In genomic region chr5:33482335-33482734, GRCh38 we compare ENCODE assay signal across 20 cellular contexts. TPM values are rescaled to one million over a fixed set of nuclear protein-coding genes. Genes with fewer than 3 reads are reported as not detected.
DNase-seq lines count a peak whose midpoint lies in the region; ATAC-seq and TF ChIP-seq lines count a peak whose summit lies in the region.
"Had no signal": no experiment of that assay in that cellular context is flagged by ENCODE, and none has a peak within 500 bp of the region (broad histone marks: within the 10 kb centered on the region; RNA-seq: fewer than 3 reads in every experiment).

No MANE protein-coding gene starts in this region.

- POLR2A ChIA-PET in WTC11 (lab: Charles Lee), result no interaction called here

- H3K4me3 Mint-ChIP-seq in WTC11, result no peak overlapping the region; the same call in 1 of the 2 replicates
- H3K4me3 Mint-ChIP-seq: HFFc6 had no signal

- peaks cover 56% of the 10 kb centered on the region for H3K4me1 Mint-ChIP-seq in WTC11

- CTCF ChIA-PET in WTC11 (lab: Charles Lee), result no interaction called here

- DNase-seq in D341Med (ENCODE audit: low spot score), result peak; percentile 73
- peak; percentile 6 for DNase-seq in NB4 (ENCODE audit: low read depth)
- DNase-seq in WTC11 (ENCODE audit: low spot score), result peak; percentile 29
- DNase-seq in left kidney (ENCODE audit: low read depth, low spot score), result peak; percentile 33
- no peak for DNase-seq in NK-92 treated with Interleukin-12 subunit alpha and Interleukin-12 subunit beta, amount 100 ng/mL, for 24 hours (lab: John Stamatoyannopoulos, UW)
- DNase-seq in DMS79 treated with DMSO at 0.1 percent for 48 hours (lab: John Stamatoyannopoulos, UW), result no peak
- DNase-seq in GDM1 (lab: John Stamatoyannopoulos, UW), result no peak
- no peak for DNase-seq in germinal center (ENCODE audit: low spot score)
- DNase-seq: AML-193, Caco-2, DMS53, GOT3, HFFc6, Karpas-422, MM.1S, NCI-H1105 treated with DMSO at 0.1 percent for 48 hours, NCI-H2029 treated with DMSO at 0.1 percent for 48 hours, NCI-H345, NCI-H774, SHP77 treated with DMSO at 0.1 percent for 48 hours had no signal

- peak overlapping the region; percentile 87 for H3K27ac Mint-ChIP-seq in WTC11
- H3K27ac Mint-ChIP-seq: HFFc6 had no signal

- TF ChIP-seq CTCF in NB4 (IDR thresholded peaks at IDR 0.05; ENCODE audit: low read depth, low read length) (no peak), WTC11 (IDR thresholded peaks at IDR 0.05) (no peak)

- peak; percentile 86 for ATAC-seq in WTC11

- H3K36me3 Mint-ChIP-seq in WTC11, result peaks cover 19% of the 10 kb centered on the region

- peaks cover 9% of the 10 kb centered on the region for H3K27me3 Mint-ChIP-seq in WTC11 (ENCODE audit: low read depth)

- TF ChIP-seq POLR2A in NB4 (IDR thresholded peaks at IDR 0.05; ENCODE audit: extremely low read depth, insufficient read length), result no peak

- no peak overlapping the region for H3K4me3 ChIP-seq in NB4 (ENCODE audit: low read depth, low read length)

- H3K9me3 Mint-ChIP-seq in WTC11, result no peaks in the 10 kb centered on the region
- H3K9me3 Mint-ChIP-seq: HFFc6 had no signal

TF ChIP-seq in WTC11, 78 proteins besides CTCF, POLR2A, EP300 and RAD21:
- no peak for TF ChIP-seq ATF2 (CRISPR knock-in tag; IDR thresholded peaks at IDR 0.05; ENCODE audit: borderline replicate concordance, low read depth)
- TF ChIP-seq PREB (CRISPR knock-in tag; IDR thresholded peaks at IDR 0.05; ENCODE audit: borderline replicate concordance), result no peak
- no peak for TF ChIP-seq EMX1 (CRISPR knock-in tag; IDR thresholded peaks at IDR 0.05)
- TF ChIP-seq GABPB1 (CRISPR knock-in tag; IDR thresholded peaks at IDR 0.05), result no peak
- 0 out of 2 replicates have a peak, but pooled peaks have one; percentile 19 for TF ChIP-seq FOXK1 (CRISPR knock-in tag; IDR thresholded peaks at IDR 0.05)
- TF ChIP-seq NR1H2 (CRISPR knock-in tag; IDR thresholded peaks at IDR 0.05), result no peak
- peak; percentile 83 for TF ChIP-seq ETV6 (CRISPR knock-in tag; IDR thresholded peaks at IDR 0.05)
- TF ChIP-seq ZBTB43 (CRISPR knock-in tag; IDR thresholded peaks at IDR 0.05), result no peak
- no peak for TF ChIP-seq TEAD4 (CRISPR knock-in tag; IDR thresholded peaks at IDR 0.05)
- no peak; the same call in 1 of the 2 replicates for TF ChIP-seq SMAD3 (CRISPR knock-in tag; IDR thresholded peaks at IDR 0.05; ENCODE audit: borderline replicate concordance)
- TF ChIP-seq ZMAT4 (CRISPR knock-in tag; IDR thresholded peaks at IDR 0.05), result peak; percentile 72; the same call in 1 of the 2 replicates
- no peak for TF ChIP-seq ATF1 (CRISPR knock-in tag; IDR thresholded peaks at IDR 0.05)
- TF ChIP-seq FOXP4 (CRISPR knock-in tag; IDR thresholded peaks at IDR 0.05), result peak; percentile 51; the same call in 1 of the 2 replicates
- TF ChIP-seq E2F1 (CRISPR knock-in tag; IDR thresholded peaks at IDR 0.05), result no peak
- TF ChIP-seq JAZF1 (CRISPR knock-in tag; IDR thresholded peaks at IDR 0.05), result no peak
- TF ChIP-seq ZNF423 (CRISPR knock-in tag; IDR thresholded peaks at IDR 0.05), result peak; percentile 87

RNA-seq across cellular contexts. Expression of gene TARS1, which starts 41.6 kb away (rescaled TPM):
- total RNA-seq in WTC11 (2021), result 253 to 304 TPM (median 256 TPM) in 3 replicates

Comparison
In these comparisons a context has a peak if more than half of its experiments do, and no peak if none do; other contexts are left out.
1. DNase-seq: peak in D341Med (single experiment), NB4 (single experiment), WTC11 (single experiment) and left kidney (single experiment); none in NK-92 treated with Interleukin-12 subunit alpha and Interleukin-12 subunit beta, amount 100 ng/mL, for 24 hours (single experiment), DMS79 treated with DMSO at 0.1 percent for 48 hours (single experiment), GDM1 (single experiment) and germinal center (single experiment).